11 cellular contexts compared by ENCODE assay signal in genomic region chr1:161374373-161374772, GRCh38. TPM values are rescaled to one million over a fixed set of nuclear protein-coding genes. Genes with fewer than 3 reads are reported as not detected.
DNase-seq lines count a peak whose midpoint lies in the region; ATAC-seq and TF ChIP-seq lines count a peak whose summit lies in the region.
"Had no signal": no experiment of that assay in that cellular context is flagged by ENCODE, and none has a peak within 500 bp of the region (broad histone marks: within the 10 kb centered on the region; RNA-seq: fewer than 3 reads in every experiment).

No MANE protein-coding gene starts in this region.

- no peaks in the 10 kb centered on the region for H3K9me3 Mint-ChIP-seq in HFFc6

- ATAC-seq in GM21576 (IDR thresholded peaks at IDR 0.05; ENCODE audit: unreplicated experiment) (no peak), HG03565 (IDR thresholded peaks at IDR 0.05; ENCODE audit: unreplicated experiment) (no peak)
- ATAC-seq: HCT116 had no signal

- H3K4me3 ChIP-seq in liver (ENCODE audit: low read depth in 1 of 3, low read length in 3 of 3) = no peak overlapping the region

- H3K27ac Mint-ChIP-seq in HFFc6 = no peak overlapping the region

- H3K36me3 Mint-ChIP-seq in HFFc6 (ENCODE audit: low read depth) = no peaks in the 10 kb centered on the region

- no peaks in the 10 kb centered on the region for H3K27me3 ChIP-seq in liver (ENCODE audit: control insufficient read depth in 4 of 4, insufficient read depth in 4 of 4, low read length in 3 of 4)

- no peaks in the 10 kb centered on the region for H3K36me3 ChIP-seq in liver (ENCODE audit: control insufficient read depth in 4 of 4, insufficient read depth in 3 of 4, low read depth in 1 of 4, low read length in 3 of 4)

- no peaks in the 10 kb centered on the region for H3K9me3 ChIP-seq in liver (ENCODE audit: control insufficient read depth in 4 of 4, low read length in 3 of 4)

- H3K27ac ChIP-seq in VCaP (no peak overlapping the region), liver (ENCODE audit: low read depth in 1 of 2, low read length in 2 of 2) (no peak overlapping the region)
- H3K27ac ChIP-seq: RWPE1 had no signal

- H3K4me1 ChIP-seq in liver (ENCODE audit: control insufficient read depth in 4 of 4, insufficient read depth in 4 of 4, low read length in 3 of 4) = no peaks in the 10 kb centered on the region

- H3K27me3 Mint-ChIP-seq in HFFc6 (ENCODE audit: insufficient read depth) = peaks cover 2% of the 10 kb centered on the region; the same call in 1 of the 2 replicates

- WGBS in liver = 53% methylated on average over 2 of the region's 2 CpGs

- DNase-seq in DMS53 (lab: John Stamatoyannopoulos, UW) = peak; percentile 27
- DNase-seq in HFFc6 = no peak
- no peak for DNase-seq in stimulated activated CD4-positive, alpha-beta T cell treated with anti-CD3 and anti-CD28 coated beads, Interleukin-12 subunit alpha, Interleukin-12 subunit beta, amount 100 ng/mL, for 4 hours
- DNase-seq in activated CD4-positive, alpha-beta T cell treated with anti-CD3 and anti-CD28 coated beads, Interleukin-2, amount 50 U/mL, for 1 hour = no peak

- no peak overlapping the region for H3K4me3 Mint-ChIP-seq in HFFc6

- H3K9ac ChIP-seq in liver (ENCODE audit: low read depth in 1 of 2, low read length in 2 of 2) = no peak overlapping the region

- TF ChIP-seq RAD21 in liver (IDR thresholded peaks at IDR 0.05) = peak; percentile 62 to 68

- TF ChIP-seq CTCF in HFFc6 (IDR thresholded peaks at IDR 0.05) = peak; percentile 39
- TF ChIP-seq CTCF in VCaP (conservative IDR thresholded peaks at IDR 0.05) = peak; percentile 66
- peak; percentile 22 for TF ChIP-seq CTCF in liver (IDR thresholded peaks at IDR 0.05; ENCODE audit: low read depth, low read length, missing input control)

- H3K4me1 Mint-ChIP-seq in HFFc6 (ENCODE audit: low read depth) = peaks cover 8% of the 10 kb centered on the region; the same call in 1 of the 2 replicates

TF ChIP-seq in liver, 16 proteins besides CTCF, POLR2A, EP300 and RAD21:
- TF ChIP-seq NR2F2 (IDR thresholded peaks at IDR 0.05) (no peak), FOXA2 (IDR thresholded peaks at IDR 0.05) (no peak), GABPA (IDR thresholded peaks at IDR 0.05 in 1 of 2, conservative IDR thresholded peaks at IDR 0.05 in 1 of 2) (no peak), HNF4A (conservative IDR thresholded peaks at IDR 0.05) (no peak), REST (IDR thresholded peaks at IDR 0.05) (no peak), YY1 (IDR thresholded peaks at IDR 0.05) (no peak)

RNA-seq across cellular contexts. Expression of gene CFAP126, which starts 6.7 kb away (rescaled TPM):
- not detected for total RNA-seq in HFFc6 (2021; fragmentation: NEBNext Ultra II Directional; extraction: Animal tissue kit (Norgen Biotek cat#: 25700))
- total RNA-seq in liver = not detected
- not detected for polyA plus RNA-seq in liver
- total RNA-seq: renal cortical epithelial cell had no signal
